16 cellular contexts compared by ENCODE assay signal in the genomic region with DNA sequence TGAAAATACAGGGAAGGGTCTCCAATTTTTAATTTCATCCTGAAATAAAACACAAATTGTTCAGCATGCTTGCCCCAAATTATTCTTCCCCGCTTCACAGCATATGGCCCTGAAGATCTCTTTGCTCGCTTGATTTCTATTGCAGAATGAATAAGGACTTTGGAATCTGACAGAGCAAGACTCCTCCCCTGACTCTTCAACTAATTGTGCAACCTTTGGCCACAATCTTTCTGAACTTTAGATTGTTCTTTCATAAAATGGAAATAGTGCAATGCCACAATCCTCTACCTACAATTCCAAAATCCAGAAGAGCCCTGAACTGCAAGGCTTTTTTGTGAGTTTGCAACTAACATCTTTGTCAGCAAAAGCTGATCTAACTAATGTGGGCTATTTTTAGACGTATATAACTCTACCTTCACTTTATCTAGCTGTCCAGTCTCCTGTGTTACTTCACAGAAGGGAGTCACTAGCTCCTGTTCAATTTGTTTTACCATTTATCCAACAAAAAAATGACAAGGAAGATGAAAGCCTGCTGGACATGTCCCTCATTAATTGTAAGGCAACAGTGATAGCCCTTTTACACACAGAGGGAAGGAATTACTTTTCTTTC. TPM values are rescaled to one million over a fixed set of nuclear protein-coding genes. Genes with fewer than 3 reads are reported as not detected.
A peak's percentile ranks its signal among the peaks of the same experiment; 100 is the strongest.
DNase-seq lines count a peak whose midpoint lies in the region; ATAC-seq, FAIRE-seq and TF ChIP-seq lines count a peak whose summit lies in the region.
"Had no signal": no experiment of that assay in that cellular context is flagged by ENCODE, and none has a peak within 500 bp of the region (broad histone marks: within the 10 kb centered on the region; RNA-seq: fewer than 3 reads in every experiment).

No MANE protein-coding gene starts in this region.

- peak; percentile 94 for ATAC-seq in left lobe of liver
- no peak for ATAC-seq in HG02973 (IDR thresholded peaks at IDR 0.05; ENCODE audit: unreplicated experiment)
- no peak for ATAC-seq in GM21723 (IDR thresholded peaks at IDR 0.05; ENCODE audit: unreplicated experiment)

- FAIRE-seq in HTR-8/SVneo (lab: Jason Lieb, UNC): no peak

- in situ Hi-C loops in ACHN (cut with HindIII; ENCODE audit: low pct_ligation_motif_present, low pct_unique_long_range_greater_than_20kb, low sequenced_read_pairs) (no loop called here), brain microvascular endothelial cell (cut with HindIII; ENCODE audit: low pct_ligation_motif_present, low sequenced_read_pairs) (no loop called here)

- no peak for TF ChIP-seq CTCF in brain microvascular endothelial cell (IDR thresholded peaks at IDR 0.05; ENCODE audit: low read depth, low read length, missing control alignments)

- H3K27me3 ChIP-seq in brain microvascular endothelial cell (replicated peaks): no peaks in the 10 kb centered on the region
- H3K27me3 ChIP-seq: neutrophil, tibial artery had no signal

- DNase-seq in ACHN (peak; percentile 59), HTR-8/SVneo (ENCODE audit: insufficient read length, low spot score) (peak; percentile 19), brain microvascular endothelial cell (peak; percentile 20), left lobe of liver (ENCODE audit: low spot score) (no peak), substantia nigra (lab: John Stamatoyannopoulos, UW) (no peak), hypothalamus (lab: John Stamatoyannopoulos, UW) (no peak)
- DNase-seq: activated CD4-positive, alpha-beta T cell treated with anti-CD3 and anti-CD28 coated beads, Interleukin-2, amount 50 U/mL, for 1 hour; activated naive CD4-positive, alpha-beta T cell; effector CD4-positive, alpha-beta T cell; NCI-H187; stimulated activated CD4-positive, alpha-beta T cell treated with anti-CD3 and anti-CD28 coated beads, Interleukin-4, amount 100 ng/mL, for 4 hours; tibial artery had no signal

- no peak overlapping the region for H3K4me3 ChIP-seq in brain microvascular endothelial cell (ENCODE audit: low read depth, low read length)
- H3K4me3 ChIP-seq: tibial artery had no signal

- no peaks in the 10 kb centered on the region for H3K36me3 ChIP-seq in brain microvascular endothelial cell (replicated peaks)

- H3K27ac ChIP-seq in brain microvascular endothelial cell: no peak overlapping the region
- no peak overlapping the region for H3K27ac ChIP-seq in substantia nigra (ENCODE audit: low read depth, low read length, poor library complexity, severe bottlenecking)
- H3K27ac ChIP-seq: C4-2B, neutrophil, tibial artery had no signal

RNA-seq across cellular contexts. Expression of gene RNASEL, which starts 13.4 kb away (rescaled TPM):
- 2.2 TPM for total RNA-seq in left lobe of liver

RNA-seq across cellular contexts. Expression of gene RGS16, which starts 28.5 kb away (rescaled TPM):
- 0.15 TPM for total RNA-seq in left lobe of liver

Comparison
In these comparisons a context has a peak if more than half of its experiments do, and no peak if none do; other contexts are left out.
1. DNase-seq: peak in ACHN (single experiment), HTR-8/SVneo (single experiment) and brain microvascular endothelial cell (single experiment); none in left lobe of liver (single experiment), substantia nigra (0 of 49) and hypothalamus (0 of 51).